In genomic region chr1:217322834-217323233, GRCh38 we compare ENCODE assay signal across 11 cellular contexts.
A peak's percentile ranks its signal among the peaks of the same experiment; 100 is the strongest.
DNase-seq lines count a peak whose midpoint lies in the region; ATAC-seq and TF ChIP-seq lines count a peak whose summit lies in the region.
"Had no signal": no experiment of that assay in that cellular context is flagged by ENCODE, and none has a peak within 500 bp of the region (broad histone marks: within the 10 kb centered on the region; RNA-seq: fewer than 3 reads in every experiment).

No MANE protein-coding gene starts in this region.

- POLR2A ChIA-PET in PC-3 (lab: Charles Lee; ENCODE audit: unreplicated experiment), result no interaction called here

- no peaks in the 10 kb centered on the region for H3K79me2 ChIP-seq in DND-41 (ENCODE audit: insufficient read depth, low read length)
- no peaks in the 10 kb centered on the region for H3K79me2 ChIP-seq in PC-3 (ENCODE audit: low read length)

- no peak for DNase-seq in DND-41
- no peak for DNase-seq in PC-3
- DNase-seq in stimulated activated CD4-positive, alpha-beta T cell treated with anti-CD3 and anti-CD28 coated beads, Interleukin-1b, Interleukin-23, amount 100 ng/mL, for 48 hours, result no peak
- no peak for DNase-seq in NCI-H2171 treated with DMSO at 0.1 percent for 48 hours (lab: John Stamatoyannopoulos, UW)
- no peak for DNase-seq in NCI-H345 treated with DMSO at 0.1 percent for 48 hours (lab: John Stamatoyannopoulos, UW; ENCODE audit: unreplicated experiment)
- DNase-seq: T-helper 1 cell had no signal

- H4K20me1 ChIP-seq in DND-41 (ENCODE audit: insufficient read depth, low read length), result no peaks in the 10 kb centered on the region
- no peaks in the 10 kb centered on the region for H4K20me1 ChIP-seq in PC-3 (ENCODE audit: low read length)

- peak; percentile 62; the same call in 1 of the 3 replicates for ATAC-seq in DND-41 (ENCODE audit: insufficient read depth, low read depth)
- ATAC-seq in GM19351 (IDR thresholded peaks at IDR 0.05; ENCODE audit: unreplicated experiment), result peak; percentile 100
- ATAC-seq in HG02798 (IDR thresholded peaks at IDR 0.05; ENCODE audit: poor library complexity, unreplicated experiment), result peak; percentile 100
- ATAC-seq in HG03521 (IDR thresholded peaks at IDR 0.05; ENCODE audit: unreplicated experiment), result peak; percentile 100
- no peak for ATAC-seq in PC-3
- ATAC-seq: A549, left lobe of liver had no signal

- intact Hi-C loops in PC-3 (cut with micrococcal nuclease), result no loop called here

- H3F3A ChIP-seq in PC-3 (ENCODE audit: low read length, unreplicated experiment), result no peaks in the 10 kb centered on the region

- no peak overlapping the region for H3K9ac ChIP-seq in DND-41 (ENCODE audit: low read depth, low read length)
- H3K9ac ChIP-seq in PC-3 (ENCODE audit: low read length), result no peak overlapping the region

- no peaks in the 10 kb centered on the region for H3K4me1 ChIP-seq in DND-41 (ENCODE audit: insufficient read depth, low read length)
- no peaks in the 10 kb centered on the region for H3K4me1 ChIP-seq in PC-3 (ENCODE audit: insufficient read depth, low read length)
- H3K4me1 ChIP-seq: A549 had no signal

- H3K27me3 ChIP-seq in DND-41 (ENCODE audit: insufficient read depth, low read length, poor library complexity), result no peaks in the 10 kb centered on the region
- no peaks in the 10 kb centered on the region for H3K27me3 ChIP-seq in PC-3 (ENCODE audit: low read length)

- no TSS peak for BruUV-seq in PC-3 (replicated peaks; lab: Mats Ljungman, UMichigan)

- TF ChIP-seq CTCF in DND-41 (IDR thresholded peaks at IDR 0.05; ENCODE audit: borderline replicate concordance, extremely low read depth, low read length, poor library complexity, severe bottlenecking), result no peak
- no peak for TF ChIP-seq CTCF in PC-3 (conservative IDR thresholded peaks at IDR 0.05; ENCODE audit: low read depth, low read length)

- H3K4me3 ChIP-seq in DND-41 (ENCODE audit: low read depth in 1 of 2, low read length in 2 of 2) (no peak overlapping the region), PC-3 (ENCODE audit: low read length) (no peak overlapping the region)
- H3K4me3 ChIP-seq: A549 had no signal

- CTCF ChIA-PET in PC-3 (lab: Charles Lee), result no interaction called here

- no peaks in the 10 kb centered on the region for H3K9me2 ChIP-seq in PC-3 (replicated peaks; ENCODE audit: low read length)

- H3K4me2 ChIP-seq in DND-41 (ENCODE audit: insufficient read depth, low read length) (no peak overlapping the region), PC-3 (ENCODE audit: low read length) (no peak overlapping the region)
- H3K4me2 ChIP-seq: A549 had no signal

- H3K9me3 ChIP-seq in DND-41 (ENCODE audit: insufficient read depth, low read length, severe bottlenecking), result no peaks in the 10 kb centered on the region
- H3K9me3 ChIP-seq in PC-3 (ENCODE audit: low read length), result no peaks in the 10 kb centered on the region
- H3K9me3 ChIP-seq: A549 had no signal

- H3K36me3 ChIP-seq in DND-41 (ENCODE audit: insufficient read depth, low read length) (no peaks in the 10 kb centered on the region), PC-3 (ENCODE audit: low read depth, low read length) (no peaks in the 10 kb centered on the region)

- H2AFZ ChIP-seq in DND-41 (ENCODE audit: low read depth, low read length) (no peak overlapping the region), PC-3 (ENCODE audit: low read length) (no peak overlapping the region)

- no peak overlapping the region for H3K27ac ChIP-seq in DND-41 (ENCODE audit: low read length)
- H3K27ac ChIP-seq in PC-3 (ENCODE audit: low read length), result no peak overlapping the region
- H3K27ac ChIP-seq: A549 had no signal
